1 cellular context compared by ENCODE assay signal in the genomic region with DNA sequence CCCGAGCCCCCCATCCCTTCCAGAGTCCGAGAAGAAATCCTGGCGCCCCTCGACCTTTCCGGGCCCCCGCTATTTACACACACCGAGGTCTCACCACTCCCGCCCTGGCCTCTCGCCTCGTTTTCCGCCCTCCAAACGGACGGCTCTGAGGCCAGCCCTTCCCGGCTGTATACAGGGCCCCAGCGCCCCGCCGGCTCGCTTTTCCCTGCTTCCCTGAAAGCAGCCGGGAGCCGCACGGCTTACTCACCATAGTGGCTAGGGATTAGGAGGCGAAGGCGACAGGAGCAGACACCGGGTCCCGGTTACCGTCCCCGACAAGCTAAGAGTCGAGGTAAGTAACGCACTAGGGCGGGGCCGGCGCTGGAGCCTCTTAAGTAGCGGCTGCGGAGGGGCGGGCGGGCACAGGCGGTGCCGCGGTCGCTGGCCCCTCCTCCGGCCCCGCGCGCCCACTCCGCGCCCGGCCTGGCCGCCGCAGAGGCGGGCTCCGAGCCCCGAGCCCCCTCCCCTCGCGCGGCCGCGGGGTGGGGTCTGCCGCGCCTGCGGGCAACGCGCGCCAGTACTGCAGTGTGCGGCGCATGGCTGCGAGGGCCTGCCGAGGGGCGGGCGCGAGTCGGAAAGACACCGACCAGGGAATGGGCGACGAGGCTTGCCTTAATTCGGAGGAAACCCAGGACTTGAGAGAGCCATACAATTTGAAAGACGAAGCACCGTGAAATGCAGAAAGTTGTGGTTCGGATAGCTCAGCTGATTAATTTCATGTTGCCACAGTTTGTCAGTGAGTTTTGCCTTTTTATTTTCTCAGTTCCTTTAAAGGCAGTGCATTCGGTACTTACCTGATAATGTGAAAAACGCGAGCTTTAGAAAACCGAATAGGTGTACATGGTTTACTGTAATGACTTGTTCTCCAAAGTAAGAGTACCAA.
A peak's percentile ranks its signal among the peaks of the same experiment; 100 is the strongest.
TF ChIP-seq lines count a peak whose summit lies in the region.

A gene (minus strand): TSS at position 345 of the 922 bp plus-strand sequence. CDS start 95 bp downstream, at position 250.

TF ChIP-seq in HepG2, 621 proteins besides CTCF, POLR2A, EP300 and RAD21 (continued from another document and continues in another):
- TF ChIP-seq, protein P1, sequence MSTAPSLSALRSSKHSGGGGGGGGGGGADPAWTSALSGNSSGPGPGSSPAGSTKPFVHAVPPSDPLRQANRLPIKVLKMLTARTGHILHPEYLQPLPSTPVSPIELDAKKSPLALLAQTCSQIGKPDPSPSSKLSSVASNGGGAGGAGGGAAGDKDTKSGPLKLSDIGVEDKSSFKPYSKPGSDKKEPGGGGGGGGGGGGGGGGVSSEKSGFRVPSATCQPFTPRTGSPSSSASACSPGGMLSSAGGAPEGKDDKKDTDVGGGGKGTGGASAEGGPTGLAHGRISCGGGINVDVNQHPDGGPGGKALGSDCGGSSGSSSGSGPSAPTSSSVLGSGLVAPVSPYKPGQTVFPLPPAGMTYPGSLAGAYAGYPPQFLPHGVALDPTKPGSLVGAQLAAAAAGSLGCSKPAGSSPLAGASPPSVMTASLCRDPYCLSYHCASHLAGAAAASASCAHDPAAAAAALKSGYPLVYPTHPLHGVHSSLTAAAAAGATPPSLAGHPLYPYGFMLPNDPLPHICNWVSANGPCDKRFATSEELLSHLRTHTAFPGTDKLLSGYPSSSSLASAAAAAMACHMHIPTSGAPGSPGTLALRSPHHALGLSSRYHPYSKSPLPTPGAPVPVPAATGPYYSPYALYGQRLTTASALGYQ (CRISPR knock-in tag; IDR thresholded peaks at IDR 0.05): 0 out of 2 replicates have a peak, but pooled peaks have one; percentile 21
- TF ChIP-seq, protein P2, sequence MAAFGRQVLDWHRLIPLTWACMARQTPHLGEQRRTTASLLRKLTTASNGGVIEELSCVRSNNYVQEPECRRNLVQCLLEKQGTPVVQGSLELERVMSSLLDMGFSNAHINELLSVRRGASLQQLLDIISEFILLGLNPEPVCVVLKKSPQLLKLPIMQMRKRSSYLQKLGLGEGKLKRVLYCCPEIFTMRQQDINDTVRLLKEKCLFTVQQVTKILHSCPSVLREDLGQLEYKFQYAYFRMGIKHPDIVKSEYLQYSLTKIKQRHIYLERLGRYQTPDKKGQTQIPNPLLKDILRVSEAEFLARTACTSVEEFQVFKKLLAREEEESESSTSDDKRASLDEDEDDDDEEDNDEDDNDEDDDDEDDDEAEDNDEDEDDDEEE (CRISPR knock-in tag; IDR thresholded peaks at IDR 0.05): no peak
- TF ChIP-seq, protein P3, sequence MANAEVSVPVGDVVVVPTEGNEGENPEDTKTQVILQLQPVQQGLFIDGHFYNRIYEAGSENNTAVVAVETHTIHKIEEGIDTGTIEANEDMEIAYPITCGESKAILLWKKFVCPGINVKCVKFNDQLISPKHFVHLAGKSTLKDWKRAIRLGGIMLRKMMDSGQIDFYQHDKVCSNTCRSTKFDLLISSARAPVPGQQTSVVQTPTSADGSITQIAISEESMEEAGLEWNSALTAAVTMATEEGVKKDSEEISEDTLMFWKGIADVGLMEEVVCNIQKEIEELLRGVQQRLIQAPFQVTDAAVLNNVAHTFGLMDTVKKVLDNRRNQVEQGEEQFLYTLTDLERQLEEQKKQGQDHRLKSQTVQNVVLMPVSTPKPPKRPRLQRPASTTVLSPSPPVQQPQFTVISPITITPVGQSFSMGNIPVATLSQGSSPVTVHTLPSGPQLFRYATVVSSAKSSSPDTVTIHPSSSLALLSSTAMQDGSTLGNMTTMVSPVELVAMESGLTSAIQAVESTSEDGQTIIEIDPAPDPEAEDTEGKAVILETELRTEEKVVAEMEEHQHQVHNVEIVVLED (CRISPR knock-in tag; IDR thresholded peaks at IDR 0.05; ENCODE audit: borderline replicate concordance): 0 out of 2 replicates have a peak, but pooled peaks have one; percentile 24
- TF ChIP-seq ZNF749 (CRISPR knock-in tag; IDR thresholded peaks at IDR 0.05; ENCODE audit: borderline replicate concordance): peak; percentile 80
- TF ChIP-seq, protein P4, sequence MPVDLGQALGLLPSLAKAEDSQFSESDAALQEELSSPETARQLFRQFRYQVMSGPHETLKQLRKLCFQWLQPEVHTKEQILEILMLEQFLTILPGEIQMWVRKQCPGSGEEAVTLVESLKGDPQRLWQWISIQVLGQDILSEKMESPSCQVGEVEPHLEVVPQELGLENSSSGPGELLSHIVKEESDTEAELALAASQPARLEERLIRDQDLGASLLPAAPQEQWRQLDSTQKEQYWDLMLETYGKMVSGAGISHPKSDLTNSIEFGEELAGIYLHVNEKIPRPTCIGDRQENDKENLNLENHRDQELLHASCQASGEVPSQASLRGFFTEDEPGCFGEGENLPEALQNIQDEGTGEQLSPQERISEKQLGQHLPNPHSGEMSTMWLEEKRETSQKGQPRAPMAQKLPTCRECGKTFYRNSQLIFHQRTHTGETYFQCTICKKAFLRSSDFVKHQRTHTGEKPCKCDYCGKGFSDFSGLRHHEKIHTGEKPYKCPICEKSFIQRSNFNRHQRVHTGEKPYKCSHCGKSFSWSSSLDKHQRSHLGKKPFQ (CRISPR knock-in tag; IDR thresholded peaks at IDR 0.05; ENCODE audit: insufficient replicate concordance): peak; percentile 69
- no peak for TF ChIP-seq NFE2 (CRISPR knock-in tag; IDR thresholded peaks at IDR 0.05)
- TF ChIP-seq, protein P5, sequence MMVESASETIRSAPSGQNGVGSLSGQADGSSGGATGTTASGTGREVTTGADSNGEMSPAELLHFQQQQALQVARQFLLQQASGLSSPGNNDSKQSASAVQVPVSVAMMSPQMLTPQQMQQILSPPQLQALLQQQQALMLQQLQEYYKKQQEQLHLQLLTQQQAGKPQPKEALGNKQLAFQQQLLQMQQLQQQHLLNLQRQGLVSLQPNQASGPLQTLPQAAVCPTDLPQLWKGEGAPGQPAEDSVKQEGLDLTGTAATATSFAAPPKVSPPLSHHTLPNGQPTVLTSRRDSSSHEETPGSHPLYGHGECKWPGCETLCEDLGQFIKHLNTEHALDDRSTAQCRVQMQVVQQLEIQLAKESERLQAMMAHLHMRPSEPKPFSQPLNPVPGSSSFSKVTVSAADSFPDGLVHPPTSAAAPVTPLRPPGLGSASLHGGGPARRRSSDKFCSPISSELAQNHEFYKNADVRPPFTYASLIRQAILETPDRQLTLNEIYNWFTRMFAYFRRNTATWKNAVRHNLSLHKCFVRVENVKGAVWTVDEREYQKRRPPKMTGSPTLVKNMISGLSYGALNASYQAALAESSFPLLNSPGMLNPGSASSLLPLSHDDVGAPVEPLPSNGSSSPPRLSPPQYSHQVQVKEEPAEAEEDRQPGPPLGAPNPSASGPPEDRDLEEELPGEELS (CRISPR knock-in tag; IDR thresholded peaks at IDR 0.05): no peak
- TF ChIP-seq LCORL (IDR thresholded peaks at IDR 0.05): no peak
- peak; percentile 15; the same call in 1 of the 2 replicates for TF ChIP-seq LCORL (CRISPR knock-in tag; IDR thresholded peaks at IDR 0.05)
- peak; percentile 77; the same call in 1 of the 2 replicates for TF ChIP-seq ZNF138 (CRISPR knock-in tag; IDR thresholded peaks at IDR 0.05; ENCODE audit: low read depth)
- TF ChIP-seq ZSCAN20 (CRISPR knock-in tag; IDR thresholded peaks at IDR 0.05; ENCODE audit: borderline replicate concordance): no peak
- 0 out of 2 replicates have a peak, but pooled peaks have one; percentile 14 for TF ChIP-seq ISX (CRISPR knock-in tag; conservative IDR thresholded peaks at IDR 0.05)
- peak; percentile 85; the same call in 1 of the 2 replicates for TF ChIP-seq SALL1 (CRISPR knock-in tag; IDR thresholded peaks at IDR 0.05)
- TF ChIP-seq KDM5B (CRISPR knock-in tag; IDR thresholded peaks at IDR 0.05; ENCODE audit: borderline replicate concordance): peak; percentile 55; the same call in 1 of the 2 replicates
- peak; percentile 2; the same call in 1 of the 2 replicates for TF ChIP-seq SAFB2 (CRISPR knock-in tag; IDR thresholded peaks at IDR 0.05; ENCODE audit: borderline replicate concordance, low read depth)
- no peak for TF ChIP-seq WIZ (CRISPR knock-in tag; IDR thresholded peaks at IDR 0.05)
- no peak for TF ChIP-seq SP1 (IDR thresholded peaks at IDR 0.05)
- TF ChIP-seq SP1 (CRISPR knock-in tag; IDR thresholded peaks at IDR 0.05): peak; percentile 82
- TF ChIP-seq ZNF446 (CRISPR knock-in tag; IDR thresholded peaks at IDR 0.05): peak; percentile 3; the same call in 1 of the 2 replicates
- TF ChIP-seq, protein P6, sequence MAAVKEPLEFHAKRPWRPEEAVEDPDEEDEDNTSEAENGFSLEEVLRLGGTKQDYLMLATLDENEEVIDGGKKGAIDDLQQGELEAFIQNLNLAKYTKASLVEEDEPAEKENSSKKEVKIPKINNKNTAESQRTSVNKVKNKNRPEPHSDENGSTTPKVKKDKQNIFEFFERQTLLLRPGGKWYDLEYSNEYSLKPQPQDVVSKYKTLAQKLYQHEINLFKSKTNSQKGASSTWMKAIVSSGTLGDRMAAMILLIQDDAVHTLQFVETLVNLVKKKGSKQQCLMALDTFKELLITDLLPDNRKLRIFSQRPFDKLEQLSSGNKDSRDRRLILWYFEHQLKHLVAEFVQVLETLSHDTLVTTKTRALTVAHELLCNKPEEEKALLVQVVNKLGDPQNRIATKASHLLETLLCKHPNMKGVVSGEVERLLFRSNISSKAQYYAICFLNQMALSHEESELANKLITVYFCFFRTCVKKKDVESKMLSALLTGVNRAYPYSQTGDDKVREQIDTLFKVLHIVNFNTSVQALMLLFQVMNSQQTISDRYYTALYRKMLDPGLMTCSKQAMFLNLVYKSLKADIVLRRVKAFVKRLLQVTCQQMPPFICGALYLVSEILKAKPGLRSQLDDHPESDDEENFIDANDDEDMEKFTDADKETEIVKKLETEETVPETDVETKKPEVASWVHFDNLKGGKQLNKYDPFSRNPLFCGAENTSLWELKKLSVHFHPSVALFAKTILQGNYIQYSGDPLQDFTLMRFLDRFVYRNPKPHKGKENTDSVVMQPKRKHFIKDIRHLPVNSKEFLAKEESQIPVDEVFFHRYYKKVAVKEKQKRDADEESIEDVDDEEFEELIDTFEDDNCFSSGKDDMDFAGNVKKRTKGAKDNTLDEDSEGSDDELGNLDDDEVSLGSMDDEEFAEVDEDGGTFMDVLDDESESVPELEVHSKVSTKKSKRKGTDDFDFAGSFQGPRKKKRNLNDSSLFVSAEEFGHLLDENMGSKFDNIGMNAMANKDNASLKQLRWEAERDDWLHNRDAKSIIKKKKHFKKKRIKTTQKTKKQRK (IDR thresholded peaks at IDR 0.05; ENCODE audit: low read length): no peak
- 0 out of 2 replicates have a peak, but pooled peaks have one; percentile 21 for TF ChIP-seq ZNF567 (CRISPR knock-in tag; IDR thresholded peaks at IDR 0.05; ENCODE audit: borderline replicate concordance)
- TF ChIP-seq, protein P7, sequence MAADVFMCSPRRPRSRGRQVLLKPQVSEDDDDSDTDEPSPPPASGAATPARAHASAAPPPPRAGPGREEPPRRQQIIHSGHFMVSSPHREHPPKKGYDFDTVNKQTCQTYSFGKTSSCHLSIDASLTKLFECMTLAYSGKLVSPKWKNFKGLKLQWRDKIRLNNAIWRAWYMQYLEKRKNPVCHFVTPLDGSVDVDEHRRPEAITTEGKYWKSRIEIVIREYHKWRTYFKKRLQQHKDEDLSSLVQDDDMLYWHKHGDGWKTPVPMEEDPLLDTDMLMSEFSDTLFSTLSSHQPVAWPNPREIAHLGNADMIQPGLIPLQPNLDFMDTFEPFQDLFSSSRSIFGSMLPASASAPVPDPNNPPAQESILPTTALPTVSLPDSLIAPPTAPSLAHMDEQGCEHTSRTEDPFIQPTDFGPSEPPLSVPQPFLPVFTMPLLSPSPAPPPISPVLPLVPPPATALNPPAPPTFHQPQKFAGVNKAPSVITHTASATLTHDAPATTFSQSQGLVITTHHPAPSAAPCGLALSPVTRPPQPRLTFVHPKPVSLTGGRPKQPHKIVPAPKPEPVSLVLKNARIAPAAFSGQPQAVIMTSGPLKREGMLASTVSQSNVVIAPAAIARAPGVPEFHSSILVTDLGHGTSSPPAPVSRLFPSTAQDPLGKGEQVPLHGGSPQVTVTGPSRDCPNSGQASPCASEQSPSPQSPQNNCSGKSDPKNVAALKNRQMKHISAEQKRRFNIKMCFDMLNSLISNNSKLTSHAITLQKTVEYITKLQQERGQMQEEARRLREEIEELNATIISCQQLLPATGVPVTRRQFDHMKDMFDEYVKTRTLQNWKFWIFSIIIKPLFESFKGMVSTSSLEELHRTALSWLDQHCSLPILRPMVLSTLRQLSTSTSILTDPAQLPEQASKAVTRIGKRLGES (CRISPR knock-in tag; IDR thresholded peaks at IDR 0.05; ENCODE audit: borderline replicate concordance): peak; percentile 62; the same call in 1 of the 2 replicates
- TF ChIP-seq ATF7-NPFF (CRISPR knock-in tag; IDR thresholded peaks at IDR 0.05; ENCODE audit: low read depth): peak; percentile 61; the same call in 1 of the 2 replicates
- TF ChIP-seq BCL6 (CRISPR knock-in tag; IDR thresholded peaks at IDR 0.05): peak; percentile 23; the same call in 1 of the 2 replicates
- TF ChIP-seq ZNF878 (CRISPR knock-in tag; IDR thresholded peaks at IDR 0.05): 0 out of 2 replicates have a peak, but pooled peaks have one; percentile 37
- TF ChIP-seq KLF11 (CRISPR knock-in tag; IDR thresholded peaks at IDR 0.05): no peak
- peak; percentile 95; the same call in 1 of the 2 replicates for TF ChIP-seq CCDC6 (CRISPR knock-in tag; IDR thresholded peaks at IDR 0.05)
- 0 out of 2 replicates have a peak, but pooled peaks have one; percentile 56 for TF ChIP-seq GATAD1 (CRISPR knock-in tag; IDR thresholded peaks at IDR 0.05)
- peak; percentile 60 for TF ChIP-seq SP2 (CRISPR knock-in tag; IDR thresholded peaks at IDR 0.05)
- TF ChIP-seq, protein P8, sequence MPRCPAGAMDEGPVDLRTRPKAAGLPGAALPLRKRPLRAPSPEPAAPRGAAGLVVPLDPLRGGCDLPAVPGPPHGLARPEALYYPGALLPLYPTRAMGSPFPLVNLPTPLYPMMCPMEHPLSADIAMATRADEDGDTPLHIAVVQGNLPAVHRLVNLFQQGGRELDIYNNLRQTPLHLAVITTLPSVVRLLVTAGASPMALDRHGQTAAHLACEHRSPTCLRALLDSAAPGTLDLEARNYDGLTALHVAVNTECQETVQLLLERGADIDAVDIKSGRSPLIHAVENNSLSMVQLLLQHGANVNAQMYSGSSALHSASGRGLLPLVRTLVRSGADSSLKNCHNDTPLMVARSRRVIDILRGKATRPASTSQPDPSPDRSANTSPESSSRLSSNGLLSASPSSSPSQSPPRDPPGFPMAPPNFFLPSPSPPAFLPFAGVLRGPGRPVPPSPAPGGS (CRISPR knock-in tag; IDR thresholded peaks at IDR 0.05): peak; percentile 40
- peak; percentile 13; the same call in 1 of the 2 replicates for TF ChIP-seq FOXM1 (CRISPR knock-in tag; IDR thresholded peaks at IDR 0.05)
- TF ChIP-seq, protein P9, sequence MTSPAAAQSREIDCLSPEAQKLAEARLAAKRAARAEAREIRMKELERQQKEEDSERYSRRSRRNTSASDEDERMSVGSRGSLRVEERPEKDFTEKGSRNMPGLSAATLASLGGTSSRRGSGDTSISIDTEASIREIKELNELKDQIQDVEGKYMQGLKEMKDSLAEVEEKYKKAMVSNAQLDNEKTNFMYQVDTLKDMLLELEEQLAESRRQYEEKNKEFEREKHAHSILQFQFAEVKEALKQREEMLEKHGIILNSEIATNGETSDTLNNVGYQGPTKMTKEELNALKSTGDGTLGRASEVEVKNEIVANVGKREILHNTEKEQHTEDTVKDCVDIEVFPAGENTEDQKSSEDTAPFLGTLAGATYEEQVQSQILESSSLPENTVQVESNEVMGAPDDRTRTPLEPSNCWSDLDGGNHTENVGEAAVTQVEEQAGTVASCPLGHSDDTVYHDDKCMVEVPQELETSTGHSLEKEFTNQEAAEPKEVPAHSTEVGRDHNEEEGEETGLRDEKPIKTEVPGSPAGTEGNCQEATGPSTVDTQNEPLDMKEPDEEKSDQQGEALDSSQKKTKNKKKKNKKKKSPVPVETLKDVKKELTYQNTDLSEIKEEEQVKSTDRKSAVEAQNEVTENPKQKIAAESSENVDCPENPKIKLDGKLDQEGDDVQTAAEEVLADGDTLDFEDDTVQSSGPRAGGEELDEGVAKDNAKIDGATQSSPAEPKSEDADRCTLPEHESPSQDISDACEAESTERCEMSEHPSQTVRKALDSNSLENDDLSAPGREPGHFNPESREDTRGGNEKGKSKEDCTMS (CRISPR knock-in tag; conservative IDR thresholded peaks at IDR 0.05): no peak
